ENCODE assay signal across 1 cellular context in genomic region chr5:40796487-40796889, GRCh38.
TF ChIP-seq lines count a peak whose summit lies in the region.

No MANE protein-coding gene starts in this region.

TF ChIP-seq in HCT116, 20 proteins besides CTCF, POLR2A, EP300 and RAD21 (continued from another document):
- TF ChIP-seq ELF1 (IDR thresholded peaks at IDR 0.05; ENCODE audit: borderline replicate concordance, low read depth) (no peak), JUND (IDR thresholded peaks at IDR 0.05) (no peak), EGR1 (IDR thresholded peaks at IDR 0.05; ENCODE audit: low read depth) (no peak), FOSL1 (IDR thresholded peaks at IDR 0.05; ENCODE audit: low read depth) (no peak)
